In genomic region chr1:210400043-210400840, GRCh38 we compare ENCODE assay signal across 8 cellular contexts.
DNase-seq lines count a peak whose midpoint lies in the region; ATAC-seq and TF ChIP-seq lines count a peak whose summit lies in the region.

No MANE protein-coding gene starts in this region.

- H3K36me3 ChIP-seq in GM23338 (ENCODE audit: insufficient read depth) (no peaks in the 10 kb centered on the region), KMS-11 (ENCODE audit: insufficient read depth) (no peaks in the 10 kb centered on the region)

- peak; percentile 12 for DNase-seq in GM12864 (ENCODE audit: low read depth)
- DNase-seq in GM23338 (ENCODE audit: low spot score), result peak; percentile 85
- DNase-seq in RWPE1 (ENCODE audit: low spot score), result peak; percentile 82
- DNase-seq in activated effector memory CD4-positive, alpha-beta T cell treated with Interleukin-2 at 50 U/mL for 16 hours, result peak; percentile 16
- peak; percentile 74 for DNase-seq in globus pallidus (ENCODE audit: low spot score)
- DNase-seq in progenitor cell of endocrine pancreas (ENCODE audit: low spot score, unreplicated experiment), result peak; percentile 23
- DNase-seq in GOT3 (lab: John Stamatoyannopoulos, UW), result no peak

- no peaks in the 10 kb centered on the region for H3F3A ChIP-seq in GM23338 (replicated peaks; ENCODE audit: low read depth)

- no peak overlapping the region for H3K27ac ChIP-seq in GM23338 (ENCODE audit: low read depth)
- H3K27ac ChIP-seq in KMS-11, result no peak overlapping the region
- no peak overlapping the region for H3K27ac ChIP-seq in RWPE1

- peak; percentile 99 for ATAC-seq in GM23338

- H3K27me3 Mint-ChIP-seq in GM23338 (ENCODE audit: insufficient read depth, low read depth, poor library complexity) (no peaks in the 10 kb centered on the region), progenitor cell of endocrine pancreas (no peaks in the 10 kb centered on the region)

- H3K36me3 Mint-ChIP-seq in GM23338 (ENCODE audit: low read depth) (no peaks in the 10 kb centered on the region), progenitor cell of endocrine pancreas (ENCODE audit: insufficient read depth) (peaks cover 5% of the 10 kb centered on the region)

- no peak overlapping the region for H3K4me3 ChIP-seq in GM12864 (ENCODE audit: low read depth, low read length)
- H3K4me3 ChIP-seq in GM23338, result no peak overlapping the region
- H3K4me3 ChIP-seq in KMS-11 (IDR thresholded peaks at IDR 0.05; ENCODE audit: insufficient read depth, low read depth, low read length), result no peak overlapping the region

- no peak overlapping the region for H3K4me3 Mint-ChIP-seq in GM23338
- no peak overlapping the region for H3K4me3 Mint-ChIP-seq in progenitor cell of endocrine pancreas (ENCODE audit: low read depth)

- H3K79me2 ChIP-seq in GM23338 (replicated peaks; ENCODE audit: insufficient read depth) (no peaks in the 10 kb centered on the region), KMS-11 (ENCODE audit: insufficient read depth, low read depth) (no peaks in the 10 kb centered on the region)

- H3K4me2 ChIP-seq in GM23338, result no peak overlapping the region
- H3K4me2 ChIP-seq in KMS-11, result peak overlapping the region; percentile 49

- H3K9me3 Mint-ChIP-seq in GM23338 (peaks cover 4% of the 10 kb centered on the region; the same call in 1 of the 3 replicates), progenitor cell of endocrine pancreas (ENCODE audit: low read depth) (peaks cover 4% of the 10 kb centered on the region)

- H4K20me1 ChIP-seq in GM23338 (replicated peaks; ENCODE audit: insufficient read depth) (no peaks in the 10 kb centered on the region), KMS-11 (ENCODE audit: insufficient read depth) (no peaks in the 10 kb centered on the region)

- POLR2A ChIA-PET in RWPE1 (lab: Yijun Ruan, JAX; ENCODE audit: low non-redundant PET), result interaction anchor here (0.6 kb wide), 1 partner anchor 19 kb away, joined by 3 read pairs; no protein-coding TSS in a partner anchor

- CTCF ChIA-PET in RWPE1 (lab: Yijun Ruan, JAX), result interaction anchor here (0.6 to 1.8 kb wide), 9 partner anchors 14 to 553 kb away, joined by 3 to 8 read pairs (median 4); no protein-coding TSS in a partner anchor

- H3K4me1 Mint-ChIP-seq in GM23338 (peaks cover 18% of the 10 kb centered on the region; the same call in 2 of the 3 replicates), progenitor cell of endocrine pancreas (ENCODE audit: low read depth) (peaks cover 1% of the 10 kb centered on the region)

- H3K9ac ChIP-seq in KMS-11, result no peak overlapping the region

- H3K4me1 ChIP-seq in GM23338 (ENCODE audit: insufficient read depth), result 0 out of 2 replicates have a peak, but pooled peaks cover 4% of the 10 kb centered on the region
- H3K4me1 ChIP-seq in KMS-11 (ENCODE audit: low read depth, poor library complexity, severe bottlenecking), result peaks cover 54% of the 10 kb centered on the region

- no peak overlapping the region; the same call in 1 of the 2 replicates for H3K27ac Mint-ChIP-seq in GM23338
- H3K27ac Mint-ChIP-seq in progenitor cell of endocrine pancreas, result no peak overlapping the region

- H3K9me2 ChIP-seq in GM23338 (ENCODE audit: insufficient read depth), result no peaks in the 10 kb centered on the region

- H3K27me3 ChIP-seq in GM23338 (ENCODE audit: insufficient read depth) (no peaks in the 10 kb centered on the region), KMS-11 (ENCODE audit: insufficient read depth, low read depth) (no peaks in the 10 kb centered on the region)

- H2AFZ ChIP-seq in GM23338, result peak overlapping the region; percentile 80; the same call in 1 of the 2 replicates
- no peak overlapping the region; the same call in 1 of the 2 replicates for H2AFZ ChIP-seq in KMS-11 (ENCODE audit: low read depth)

- TF ChIP-seq CTCF in GM12864 (IDR thresholded peaks at IDR 0.05; ENCODE audit: low read depth, low read length, missing control alignments), result peak; percentile 94
- TF ChIP-seq CTCF in GM23338 (conservative IDR thresholded peaks at IDR 0.05; ENCODE audit: low read depth in 2 of 2), result peak; percentile 85 to 95
- TF ChIP-seq CTCF in KMS-11 (conservative IDR thresholded peaks at IDR 0.05; ENCODE audit: low read depth, low read length), result peak; percentile 94
- TF ChIP-seq CTCF in RWPE1 (conservative IDR thresholded peaks at IDR 0.05; ENCODE audit: low read depth), result peak; percentile 81
- peak; percentile 81 for TF ChIP-seq CTCF in progenitor cell of endocrine pancreas (IDR thresholded peaks at IDR 0.05; ENCODE audit: unreplicated experiment)

TF ChIP-seq in GM23338, 12 proteins besides CTCF, POLR2A, EP300 and RAD21 (continues in another document):
- TF ChIP-seq STAT1 (IDR thresholded peaks at IDR 0.05; ENCODE audit: unreplicated experiment), result no peak
- no peak for TF ChIP-seq POLR2AphosphoS5 (IDR thresholded peaks at IDR 0.05; ENCODE audit: low read depth)
- TF ChIP-seq EZH2 (IDR thresholded peaks at IDR 0.05; ENCODE audit: low read depth, unreplicated experiment), result no peak
- peak; percentile 19; the same call in 1 of the 2 replicates for TF ChIP-seq ZNF462 (CRISPR knock-in tag; IDR thresholded peaks at IDR 0.05)
- TF ChIP-seq ZNF331 (CRISPR knock-in tag; IDR thresholded peaks at IDR 0.05; ENCODE audit: low read depth), result no peak
- TF ChIP-seq ETS1 (IDR thresholded peaks at IDR 0.05), result no peak
- no peak for TF ChIP-seq NANOG (IDR thresholded peaks at IDR 0.05; ENCODE audit: borderline replicate concordance)
- no peak for TF ChIP-seq CREB1 (CRISPR knock-in tag; IDR thresholded peaks at IDR 0.05; ENCODE audit: low read depth)
- TF ChIP-seq JUNB (IDR thresholded peaks at IDR 0.05; ENCODE audit: unreplicated experiment), result no peak
